Comparison of ENCODE assay signal across 1 cellular context in the genomic region with DNA sequence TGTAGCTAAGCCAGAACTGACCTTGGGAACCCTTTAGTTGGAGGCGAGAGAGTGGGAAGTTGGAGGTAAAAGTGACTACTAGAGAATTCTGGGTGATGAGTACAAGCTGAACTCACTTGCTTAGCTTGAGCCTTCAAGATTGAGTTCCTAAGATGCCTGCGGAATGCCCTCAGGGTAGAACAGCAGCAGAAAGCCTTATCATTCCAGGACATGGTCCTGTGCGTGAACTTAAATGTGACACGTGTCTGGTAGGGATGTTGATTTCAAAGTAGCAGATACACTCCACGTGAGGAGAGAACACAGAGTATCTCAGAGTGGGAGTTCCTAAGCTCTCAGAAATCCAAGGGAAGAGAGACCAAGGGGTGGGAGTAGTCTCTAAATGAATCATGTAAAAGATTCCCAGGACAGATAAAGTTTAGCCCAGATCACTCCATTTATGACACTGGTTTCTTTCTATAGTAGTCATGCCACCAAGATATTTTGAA.
A peak's percentile ranks its signal among the peaks of the same experiment; 100 is the strongest.
TF ChIP-seq lines count a peak whose summit lies in the region.

No MANE protein-coding gene starts in this region.

TF ChIP-seq in K562, 482 proteins besides CTCF, POLR2A, EP300 and RAD21 (continued from another document and continues in another):
- TF ChIP-seq ZBTB11 (CRISPR knock-in tag; IDR thresholded peaks at IDR 0.05) (peak in 1 of 3 experiments; percentile 32; a peak in 1 of 6 replicates), ZBTB34 (CRISPR knock-in tag; IDR thresholded peaks at IDR 0.05) (no peak), HDAC1 (IDR thresholded peaks at IDR 0.05) (peak in 1 of 2 experiments; percentile 72; a peak in 2 of 4 replicates), ZNF639 (CRISPR knock-in tag; conservative IDR thresholded peaks at IDR 0.05 in 1 of 2, IDR thresholded peaks at IDR 0.05 in 1 of 2) (no peak), HDGF (IDR thresholded peaks at IDR 0.05) (peak; percentile 45; the same call in 1 of the 2 replicates), NCOR1 (IDR thresholded peaks at IDR 0.05) (peak; percentile 29), TEAD1 (CRISPR knock-in tag; IDR thresholded peaks at IDR 0.05) (peak in 1 of 2 experiments; percentile 64; a peak in 1 of 4 replicates), TEAD4 (IDR thresholded peaks at IDR 0.05; ENCODE audit: low read length) (peak; percentile 63), TEAD4 (CRISPR knock-in tag; IDR thresholded peaks at IDR 0.05; ENCODE audit: borderline replicate concordance) (no peak), ZNF592 (IDR thresholded peaks at IDR 0.05) (peak; percentile 86; the same call in 1 of the 2 replicates), ILK (tag; IDR thresholded peaks at IDR 0.05; ENCODE audit: borderline replicate concordance, low read depth) (no peak), RBM17 (IDR thresholded peaks at IDR 0.05; ENCODE audit: borderline replicate concordance, low read depth, low read length) (no peak), SMARCC2 (IDR thresholded peaks at IDR 0.05; ENCODE audit: low read depth) (0 out of 2 replicates have a peak, but pooled peaks have one; percentile 31), KHSRP (IDR thresholded peaks at IDR 0.05) (no peak), CBFA2T3 (IDR thresholded peaks at IDR 0.05) (peak; percentile 78), MAFG (tag; conservative IDR thresholded peaks at IDR 0.05) (no peak), ZNF76 (CRISPR knock-in tag; IDR thresholded peaks at IDR 0.05; ENCODE audit: borderline replicate concordance) (no peak), HDAC2 (IDR thresholded peaks at IDR 0.05) (peak; percentile 32; the same call in 1 of the 2 replicates), ATF7 (IDR thresholded peaks at IDR 0.05) (0 out of 2 replicates have a peak, but pooled peaks have one; percentile 25), BCOR (IDR thresholded peaks at IDR 0.05) (no peak), ZBTB33 (CRISPR knock-in tag; IDR thresholded peaks at IDR 0.05) (no peak), LCOR (CRISPR knock-in tag; IDR thresholded peaks at IDR 0.05) (no peak), ZNF785 (CRISPR knock-in tag; IDR thresholded peaks at IDR 0.05) (no peak), KLF6 (CRISPR knock-in tag; IDR thresholded peaks at IDR 0.05; ENCODE audit: borderline replicate concordance) (no peak), ZNF740 (CRISPR knock-in tag; IDR thresholded peaks at IDR 0.05) (no peak), ZNF740 (tag; IDR thresholded peaks at IDR 0.05) (no peak), DMBX1 (CRISPR knock-in tag; IDR thresholded peaks at IDR 0.05; ENCODE audit: borderline replicate concordance) (peak; percentile 58; the same call in 1 of the 2 replicates), HNRNPUL1 (IDR thresholded peaks at IDR 0.05; ENCODE audit: low read length) (no peak), RCOR1 (IDR thresholded peaks at IDR 0.05; ENCODE audit: borderline replicate concordance in 1 of 2, low read depth in 2 of 2, low read length in 2 of 2) (peak in 1 of 2 experiments; percentile 45; a peak in 2 of 4 replicates), ELF1 (tag; IDR thresholded peaks at IDR 0.05) (no peak), SMARCE1 (IDR thresholded peaks at IDR 0.05) (peak; percentile 84)
- TF ChIP-seq, protein P1, sequence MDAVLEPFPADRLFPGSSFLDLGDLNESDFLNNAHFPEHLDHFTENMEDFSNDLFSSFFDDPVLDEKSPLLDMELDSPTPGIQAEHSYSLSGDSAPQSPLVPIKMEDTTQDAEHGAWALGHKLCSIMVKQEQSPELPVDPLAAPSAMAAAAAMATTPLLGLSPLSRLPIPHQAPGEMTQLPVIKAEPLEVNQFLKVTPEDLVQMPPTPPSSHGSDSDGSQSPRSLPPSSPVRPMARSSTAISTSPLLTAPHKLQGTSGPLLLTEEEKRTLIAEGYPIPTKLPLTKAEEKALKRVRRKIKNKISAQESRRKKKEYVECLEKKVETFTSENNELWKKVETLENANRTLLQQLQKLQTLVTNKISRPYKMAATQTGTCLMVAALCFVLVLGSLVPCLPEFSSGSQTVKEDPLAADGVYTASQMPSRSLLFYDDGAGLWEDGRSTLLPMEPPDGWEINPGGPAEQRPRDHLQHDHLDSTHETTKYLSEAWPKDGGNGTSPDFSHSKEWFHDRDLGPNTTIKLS (IDR thresholded peaks at IDR 0.05; ENCODE audit: borderline replicate concordance, low read depth), result peak; percentile 55; the same call in 1 of the 2 replicates
